8 cellular contexts compared by ENCODE assay signal in genomic region chr1:95233737-95234493, GRCh38. TPM values are rescaled to one million over a fixed set of nuclear protein-coding genes. Genes with fewer than 3 reads are reported as not detected.
DNase-seq lines count a peak whose midpoint lies in the region; ATAC-seq, FAIRE-seq and TF ChIP-seq lines count a peak whose summit lies in the region.

Gene RWDD3, plus strand, starts transcription at chr1:95234210. Its CDS starts 21 bp downstream, at chr1:95234231.

- DNase-seq in D721Med (ENCODE audit: insufficient read length, low spot score) (peak; percentile 57), HT1080 (ENCODE audit: low read depth) (peak; percentile 84), NT2/D1 (ENCODE audit: low read depth, low spot score) (peak; percentile 82), midbrain (lab: John Stamatoyannopoulos, UW) (peak; percentile 91)
- DNase-seq in activated CD8-positive, alpha-beta memory T cell treated with anti-CD3 and anti-CD28 coated beads, Interleukin-2, amount 50 U/mL, for 24 hours (ENCODE audit: extremely low read depth) = peak; percentile 70
- DNase-seq in stimulated activated CD8-positive, alpha-beta memory T cell treated with anti-CD3 and anti-CD28 coated beads, Interleukin-2, amount 100 ng/mL, for 1 hour (ENCODE audit: low read depth in 2 of 2) = peak; percentile 83 to 88

- H3K9me3 ChIP-seq in NT2/D1 (ENCODE audit: insufficient read depth, low read length) = no peaks in the 10 kb centered on the region

- peaks cover 7% of the 10 kb centered on the region for H3K36me3 ChIP-seq in NT2/D1 (ENCODE audit: insufficient read depth, insufficient read length, low read length)

- peak; percentile 98 for ATAC-seq in GM21367 (IDR thresholded peaks at IDR 0.05; ENCODE audit: unreplicated experiment)

- TF ChIP-seq CTCF in D721Med (IDR thresholded peaks at IDR 0.05; ENCODE audit: insufficient read depth, missing control alignments) = peak; percentile 78

- no peaks in the 10 kb centered on the region for H3K4me1 ChIP-seq in NT2/D1 (ENCODE audit: insufficient read depth, insufficient read length)

- peak within 1 kb of the TSS; percentile 98 for H3K9ac ChIP-seq in NT2/D1 (ENCODE audit: insufficient read length, low read depth)

- in situ Hi-C loops in endometrial microvascular endothelial cells (cut with HindIII; ENCODE audit: inconsistent ontology term, low pct_unique_long_range_greater_than_20kb, low sequenced_read_pairs) = loop anchor here (25.0 kb wide), 1 partner anchor 172 kb away; the partner anchor contains the start of gene ALG14

- peak within 1 kb of the TSS; percentile 97 for H3K4me3 ChIP-seq in NT2/D1 (ENCODE audit: insufficient read length, low read depth)

- no peaks in the 10 kb centered on the region for H3K27me3 ChIP-seq in NT2/D1 (ENCODE audit: insufficient read depth, insufficient read length)

- no peak for FAIRE-seq in D721Med (lab: Jason Lieb, UNC)

RNA-seq across cellular contexts. Expression of gene RWDD3, which starts in this region (rescaled TPM):
- 10.5 and 14.1 TPM in 2 replicates for total RNA-seq in HT1080 (2014; rRNA removed; shearing (Covaris generic))
- polyA plus RNA-seq in HT1080 (2015; cell fraction: cytosol; rRNA removed) = 16.1 and 16.6 TPM in 2 replicates
- 30.9 and 36.5 TPM in 2 replicates for polyA plus RNA-seq in HT1080 (2015; cell fraction: nucleus; rRNA removed)
- 14.9 TPM for total RNA-seq in endometrial microvascular endothelial cells (ENCODE audit: inconsistent ontology term)

Comparison
In these comparisons a context has a peak if more than half of its experiments do, and no peak if none do; other contexts are left out.
1. Peak in every context shown above with its lines: DNase-seq, ATAC-seq and H3K4me3 ChIP-seq.